14 cellular contexts compared by ENCODE assay signal in genomic region chr7:25858562-25859411, GRCh38.
DNase-seq lines count a peak whose midpoint lies in the region; ATAC-seq and TF ChIP-seq lines count a peak whose summit lies in the region.
"Had no signal": no experiment of that assay in that cellular context is flagged by ENCODE, and none has a peak within 500 bp of the region (broad histone marks: within the 10 kb centered on the region; RNA-seq: fewer than 3 reads in every experiment).

No MANE protein-coding gene starts in this region.

- peaks cover 5% of the 10 kb centered on the region for H3K79me2 ChIP-seq in hepatocyte

- H3K27me3 Mint-ChIP-seq in activated CD4-positive, alpha-beta T cell treated with anti-CD3 and anti-CD28 coated beads, Interleukin-2, amount 10 ng/mL, durations not matched to agents 7 days and 5 days: peaks cover 40% of the 10 kb centered on the region

- H3K27ac Mint-ChIP-seq in activated CD4-positive, alpha-beta T cell treated with anti-CD3 and anti-CD28 coated beads, Interleukin-2, amount 10 ng/mL, durations not matched to agents 7 days and 5 days: no peak overlapping the region

- H3K27me3 ChIP-seq in hepatocyte: peaks cover 5% of the 10 kb centered on the region

- no peaks in the 10 kb centered on the region for H4K20me1 ChIP-seq in hepatocyte (ENCODE audit: insufficient read depth, poor library complexity, severe bottlenecking)

- POLR2A ChIA-PET in activated CD4-positive, alpha-beta T cell treated with anti-CD3 and anti-CD28 coated beads, Interleukin-2, amount 10 ng/mL, durations not matched to agents 7 days and 5 days (lab: Charles Lee): interaction anchor here (0.6 kb wide), 1 partner anchor 340 kb away, joined by 5 read pairs; no protein-coding TSS in a partner anchor

- no peak overlapping the region for H3K4me3 ChIP-seq in hepatocyte
- H3K4me3 ChIP-seq: dorsolateral prefrontal cortex had no signal

- H3K4me1 Mint-ChIP-seq in activated CD4-positive, alpha-beta T cell treated with anti-CD3 and anti-CD28 coated beads, Interleukin-2, amount 10 ng/mL, durations not matched to agents 7 days and 5 days: peaks cover 55% of the 10 kb centered on the region

- TF ChIP-seq CTCF in hepatocyte (IDR thresholded peaks at IDR 0.05; ENCODE audit: poor library complexity) (no peak), GM13977 (IDR thresholded peaks at IDR 0.05; ENCODE audit: extremely low read depth, insufficient read depth, missing control alignments) (no peak)

- H3K9me2 ChIP-seq in hepatocyte (replicated peaks; ENCODE audit: insufficient read depth): no peaks in the 10 kb centered on the region

- H2AFZ ChIP-seq in hepatocyte: no peak overlapping the region

- CTCF ChIA-PET in activated CD4-positive, alpha-beta T cell treated with anti-CD3 and anti-CD28 coated beads, Interleukin-2, amount 10 ng/mL, durations not matched to agents 7 days and 5 days (lab: Charles Lee): no interaction called here

- H3K9me3 Mint-ChIP-seq in activated CD4-positive, alpha-beta T cell treated with anti-CD3 and anti-CD28 coated beads, Interleukin-2, amount 10 ng/mL, durations not matched to agents 7 days and 5 days: peaks cover 23% of the 10 kb centered on the region

- H3K36me3 ChIP-seq in hepatocyte (replicated peaks; ENCODE audit: insufficient read depth, low read depth): no peaks in the 10 kb centered on the region
- H3K36me3 ChIP-seq: suprapubic skin had no signal

- 31% methylated on average over 47 of the region's 47 CpGs for WGBS in hepatocyte (ENCODE audit: low lambda C conversion rate, missing lambda C conversion rate)

- peak overlapping the region; percentile 78 for H3K4me2 ChIP-seq in hepatocyte

- in situ Hi-C loops in GM13977 (cut with MboI; ENCODE audit: low pct_unique_long_range_greater_than_20kb, low sequenced_read_pairs, unreplicated experiment): loop anchor here (10.0 kb wide), 1 partner anchor 1306 kb away; the partner anchor contains the start of gene HOXA9

- ATAC-seq in GM21390 (IDR thresholded peaks at IDR 0.05; ENCODE audit: unreplicated experiment): no peak

- H3K4me1 ChIP-seq in hepatocyte (ENCODE audit: insufficient read depth): peaks cover 23% of the 10 kb centered on the region

- H3K36me3 Mint-ChIP-seq in activated CD4-positive, alpha-beta T cell treated with anti-CD3 and anti-CD28 coated beads, Interleukin-2, amount 10 ng/mL, durations not matched to agents 7 days and 5 days (ENCODE audit: low read depth): peaks cover 12% of the 10 kb centered on the region

- no peaks in the 10 kb centered on the region for H3K9me3 ChIP-seq in hepatocyte (ENCODE audit: low read depth)
- H3K9me3 ChIP-seq: suprapubic skin had no signal

- peak overlapping the region; percentile 92 for H3K27ac ChIP-seq in hepatocyte
- H3K27ac ChIP-seq: dorsolateral prefrontal cortex had no signal

- H3K4me3 Mint-ChIP-seq in activated CD4-positive, alpha-beta T cell treated with anti-CD3 and anti-CD28 coated beads, Interleukin-2, amount 10 ng/mL, durations not matched to agents 7 days and 5 days: peak overlapping the region; percentile 19

- no peak for DNase-seq in activated CD4-positive, alpha-beta T cell treated with anti-CD3 and anti-CD28 coated beads, Interleukin-2, amount 10 ng/mL, durations not matched to agents 7 days and 5 days
- no peak for DNase-seq in activated CD4-positive, alpha-beta T cell treated with anti-CD3 and anti-CD28 coated beads, Interleukin-2, amount 50 U/mL, for 1 hour
- DNase-seq in NCI-H510A treated with DMSO at 0.1 percent for 48 hours (lab: John Stamatoyannopoulos, UW) (peak; percentile 81), hepatocyte (ENCODE audit: low spot score) (peak; percentile 72), retina (peak; percentile 68), pons (ENCODE audit: low spot score) (no peak), GM13977 (ENCODE audit: low spot score) (no peak)
- DNase-seq: ACHN; activated gamma-delta T cell; dorsolateral prefrontal cortex; stimulated activated CD4-positive, alpha-beta T cell treated with anti-CD3 and anti-CD28 coated beads, Interleukin-1b, Interleukin-23, amount 100 ng/mL, for 48 hours; T1000 had no signal

Comparison
In these comparisons a context has a peak if more than half of its experiments do, and no peak if none do; other contexts are left out.
1. DNase-seq: peak in NCI-H510A treated with DMSO at 0.1 percent for 48 hours (single experiment), hepatocyte (single experiment) and retina (single experiment); none in activated CD4-positive, alpha-beta T cell treated with anti-CD3 and anti-CD28 coated beads, Interleukin-2, amount 10 ng/mL, durations not matched to agents 7 days and 5 days (single experiment), activated CD4-positive, alpha-beta T cell treated with anti-CD3 and anti-CD28 coated beads, Interleukin-2, amount 50 U/mL, for 1 hour (single experiment), pons (single experiment) and GM13977 (single experiment).